31 cellular contexts compared by ENCODE assay signal in genomic region chr9:127682351-127683136, GRCh38. TPM values are rescaled to one million over a fixed set of nuclear protein-coding genes. Genes with fewer than 3 reads are reported as not detected.
DNase-seq lines count a peak whose midpoint lies in the region; ATAC-seq and TF ChIP-seq lines count a peak whose summit lies in the region.
"Had no signal": no experiment of that assay in that cellular context is flagged by ENCODE, and none has a peak within 500 bp of the region (broad histone marks: within the 10 kb centered on the region; RNA-seq: fewer than 3 reads in every experiment).

No MANE protein-coding gene starts in this region.

- H4K8ac ChIP-seq in IMR-90 (ENCODE audit: low read depth in 2 of 2, low read length in 2 of 2): no peak overlapping the region

- H2AK9ac ChIP-seq in IMR-90 (replicated peaks; ENCODE audit: low read depth, low read length, poor library complexity): no peak overlapping the region

- no peak overlapping the region for H3K4me2 ChIP-seq in IMR-90 (ENCODE audit: low read depth, low read length)
- H3K4me2 ChIP-seq: BLaER1 treated with 17β-estradiol and CSF1 and Interleukin-3, amounts not matched to agents 10 nM and 100 nM; neural progenitor cell; PC-9 had no signal

- peaks cover 59% of the 10 kb centered on the region for H3K36me3 ChIP-seq in IMR-90 (ENCODE audit: control insufficient read depth, insufficient read depth, low read length)
- peaks cover 0 to 14% of the 10 kb centered on the region in 2 donors for H3K36me3 ChIP-seq in gastrocnemius medialis
- H3K36me3 ChIP-seq: neural progenitor cell had no signal

- dilution Hi-C loops in IMR-90 (cut with HindIII; ENCODE audit: low sequenced_read_pairs, unreplicated experiment): no loop called here

- CTCF ChIA-PET in IMR-90 (lab: Yijun Ruan, JAX) (interaction anchor here (1.1 kb wide), 1 partner anchor 52 kb away, joined by 3 read pairs; the partner anchor contains the start of gene TOR2A), RWPE1 (lab: Yijun Ruan, JAX) (interaction anchor here (0.6 to 1.1 kb wide), 2 partner anchors 9 to 85 kb away, joined by 3 to 4 read pairs; no protein-coding TSS in a partner anchor)

- intact Hi-C loops in IMR-90 (cut with micrococcal nuclease): no loop called here
- intact Hi-C loops in gastrocnemius medialis (cut with DNase I; ENCODE audit: low total_unique reads): loop anchor here (2.0 to 5.0 kb wide), 2 partner anchors 32 to 70 kb away; partner anchors contain the start of genes PTRH1 and STXBP1
- intact Hi-C loops in activated T-helper 2 cell treated with anti-CD3 and anti-CD28 coated beads, Interferon-gamma antibody, Interleukin-2, Interleukin-4, amounts not matched to agents 10 μg/mL and 5 μg/mL and 100 μg/mL, durations not matched to agents 14 hours and 24 hours and 36 hours (cut with micrococcal nuclease): no loop called here

- no peak overlapping the region for H3K14ac ChIP-seq in IMR-90 (replicated peaks; ENCODE audit: low read depth, low read length)

- H2AK5ac ChIP-seq in IMR-90 (ENCODE audit: low read depth, low read length): no peak overlapping the region

- no peaks in the 10 kb centered on the region for H3K79me1 ChIP-seq in IMR-90 (ENCODE audit: low read depth in 1 of 2, low read length in 2 of 2)

- H3K27ac ChIP-seq in IMR-90 (ENCODE audit: insufficient read depth, low read length) (no peak overlapping the region), RWPE1 (peak overlapping the region; percentile 15), gastrocnemius medialis (peak overlapping the region; percentile 80 to 90 (median 84))
- H3K27ac ChIP-seq: BLaER1 treated with 17β-estradiol and CSF1 and Interleukin-3, amounts not matched to agents 10 nM and 100 nM; left ventricle myocardium inferior; neural progenitor cell; PC-9; upper lobe of left lung had no signal

- no peaks in the 10 kb centered on the region for H3K27me3 Mint-ChIP-seq in activated T-helper 2 cell treated with anti-CD3 and anti-CD28 coated beads, Interferon-gamma antibody, Interleukin-2, Interleukin-4, amounts not matched to agents 10 μg/mL and 5 μg/mL and 100 μg/mL, durations not matched to agents 14 hours and 24 hours and 36 hours (ENCODE audit: low read depth)
- H3K27me3 Mint-ChIP-seq: activated CD4-positive, alpha-beta memory T cell treated with anti-CD3 and anti-CD28 coated beads for 36 hours had no signal

- no peak overlapping the region for H2BK15ac ChIP-seq in IMR-90 (ENCODE audit: low read depth, low read length)

- peaks cover 11% of the 10 kb centered on the region for H3K4me1 ChIP-seq in IMR-90 (ENCODE audit: control insufficient read depth, insufficient read depth, low read length)
- H3K4me1 ChIP-seq in gastrocnemius medialis: peaks cover 18 to 26% of the 10 kb centered on the region in 2 donors
- H3K4me1 ChIP-seq: left ventricle myocardium inferior, neural progenitor cell, upper lobe of left lung had no signal

- TF ChIP-seq CTCF in IMR-90 (conservative IDR thresholded peaks at IDR 0.05; ENCODE audit: low read depth, low read length): no peak
- no peak for TF ChIP-seq CTCF in RWPE1 (conservative IDR thresholded peaks at IDR 0.05; ENCODE audit: low read depth)
- no peak for TF ChIP-seq CTCF in gastrocnemius medialis (IDR thresholded peaks at IDR 0.05 in 4 of 5, conservative IDR thresholded peaks at IDR 0.05 in 1 of 5)

- no peak overlapping the region for H3K4ac ChIP-seq in IMR-90 (ENCODE audit: low read depth, low read length)

- no peaks in the 10 kb centered on the region for H3K27me3 ChIP-seq in IMR-90 (ENCODE audit: control insufficient read depth, insufficient read depth, low read length)
- no peaks in the 10 kb centered on the region for H3K27me3 ChIP-seq in gastrocnemius medialis
- H3K27me3 ChIP-seq: BLaER1 treated with 17β-estradiol and CSF1 and Interleukin-3, amounts not matched to agents 10 nM and 100 nM; neural progenitor cell; upper lobe of left lung had no signal

- WGBS in IMR-90 (ENCODE audit: extremely low coverage in 2 of 2, insufficient read length in 1 of 2), 2 experiments: 91% methylated on average over 9 of the region's 23 CpGs; no CpG with 5 or more reads in 1 of the 2 experiments

- H3K9me3 ChIP-seq in IMR-90 (ENCODE audit: control insufficient read depth, insufficient read depth, low read length) (no peaks in the 10 kb centered on the region), gastrocnemius medialis (no peaks in the 10 kb centered on the region)
- H3K9me3 ChIP-seq: BLaER1 treated with 17β-estradiol and CSF1 and Interleukin-3, amounts not matched to agents 10 nM and 100 nM; left ventricle myocardium inferior; upper lobe of left lung had no signal

- POLR2A ChIA-PET in IMR-90 (lab: Charles Lee; ENCODE audit: unreplicated experiment): no interaction called here
- POLR2A ChIA-PET in RWPE1 (lab: Yijun Ruan, JAX; ENCODE audit: low non-redundant PET): no interaction called here

- no peak overlapping the region for H3K27ac Mint-ChIP-seq in activated T-helper 2 cell treated with anti-CD3 and anti-CD28 coated beads, Interferon-gamma antibody, Interleukin-2, Interleukin-4, amounts not matched to agents 10 μg/mL and 5 μg/mL and 100 μg/mL, durations not matched to agents 14 hours and 24 hours and 36 hours
- H3K27ac Mint-ChIP-seq: activated CD4-positive, alpha-beta memory T cell treated with anti-CD3 and anti-CD28 coated beads for 36 hours; activated T-helper 1 cell treated with anti-CD3 and anti-CD28 coated beads, Interleukin-12 subunit alpha, Interleukin-12 subunit beta, Interleukin-2, Interleukin-4 antibody, amounts not matched to agents 30 ng/mL and 10 ng/mL and 1 ng/mL, durations not matched to agents 14 hours and 24 hours and 36 hours; neural progenitor cell; stimulated activated naive B cell treated with anti-CD40 and anti-IgM and Interleukin-4, amounts not matched to agents 10 μg/mL and 1 μg/mL and 100 μg/mL, for 72 hours had no signal

- H3K9ac ChIP-seq in IMR-90 (ENCODE audit: low read depth, low read length): no peak overlapping the region
- H3K9ac ChIP-seq: BLaER1 treated with 17β-estradiol and CSF1 and Interleukin-3, amounts not matched to agents 10 nM and 100 nM; neural progenitor cell had no signal

- TF ChIP-seq POLR2A in IMR-90 (IDR thresholded peaks at IDR 0.05; ENCODE audit: low read depth, low read length) (no peak), gastrocnemius medialis (IDR thresholded peaks at IDR 0.05) (no peak)

- no peak overlapping the region for H2BK120ac ChIP-seq in IMR-90 (ENCODE audit: low read depth, low read length)

- H2BK20ac ChIP-seq in IMR-90 (ENCODE audit: low read depth, low read length): no peak overlapping the region

- no peak overlapping the region for H2AFZ ChIP-seq in IMR-90 (replicated peaks; ENCODE audit: low read length, poor library complexity)
- H2AFZ ChIP-seq: neural progenitor cell, PC-9 had no signal

- DNase-seq in IMR-90: no peak
- DNase-seq in RWPE1 (ENCODE audit: low spot score): no peak
- peak; percentile 33 for DNase-seq in kidney tubule cell (ENCODE audit: low spot score)
- DNase-seq in gastrocnemius medialis: peak; percentile 90 to 95
- DNase-seq in kidney glomerular epithelial cell (lab: John Stamatoyannopoulos, UW): no peak
- no peak for DNase-seq in activated T-helper 2 cell treated with anti-CD3 and anti-CD28 coated beads, Interferon-gamma antibody, Interleukin-2, Interleukin-4, amounts not matched to agents 10 μg/mL and 5 μg/mL and 100 μg/mL, durations not matched to agents 14 hours and 24 hours and 36 hours (ENCODE audit: low spot score)
- DNase-seq: activated CD4-positive, alpha-beta memory T cell treated with anti-CD3 and anti-CD28 coated beads for 36 hours; activated CD4-positive, alpha-beta T cell treated with anti-CD3 and anti-CD28 coated beads for 1 hour; activated CD8-positive, alpha-beta memory T cell treated with anti-CD3 and anti-CD28 coated beads, Interleukin-2, amount 50 U/mL, for 4 hours; activated naive CD4-positive, alpha-beta T cell treated with anti-CD3 and anti-CD28 coated beads, Interleukin-2, amount 50 U/mL, for 16 hours; anterior cingulate cortex; cortex of kidney; erythroblast; glutamatergic neuron; HCEC 1CT; left ventricle myocardium inferior; mesendoderm; NCI-H1092 treated with DMSO at 0.1 percent for 48 hours; NCI-H187 treated with DMSO at 0.1 percent for 48 hours; NCI-H2171; NCI-H510A treated with DMSO at 0.1 percent for 48 hours; PC-9; stimulated activated naive B cell treated with anti-CD40 and anti-IgM and Interleukin-4, amounts not matched to agents 10 μg/mL and 1 μg/mL and 100 μg/mL, for 72 hours; T-helper 2 cell; upper lobe of left lung had no signal

- no TSS peak for BruUV-seq in IMR-90 (replicated peaks; lab: Mats Ljungman, UMichigan)

- H2BK5ac ChIP-seq in IMR-90 (ENCODE audit: low read depth, low read length, poor library complexity, severe bottlenecking): no peak overlapping the region

- H4K91ac ChIP-seq in IMR-90 (ENCODE audit: insufficient read depth, low read depth, low read length): no peak overlapping the region

- H4K5ac ChIP-seq in IMR-90 (ENCODE audit: low read depth, low read length): no peak overlapping the region

- ATAC-seq in IMR-90 (ENCODE audit: low read depth) (no peak), gastrocnemius medialis (peak; percentile 98), HG03439 (IDR thresholded peaks at IDR 0.05; ENCODE audit: unreplicated experiment) (no peak)
- ATAC-seq: Right ventricle myocardium inferior; stimulated activated naive B cell treated with anti-CD40 and anti-IgM and Interleukin-4, amounts not matched to agents 10 μg/mL and 1 μg/mL and 100 μg/mL, for 72 hours had no signal

- no peak overlapping the region for H3K23ac ChIP-seq in IMR-90 (ENCODE audit: low read depth, low read length)

- no peak for TF ChIP-seq RAD21 in IMR-90 (IDR thresholded peaks at IDR 0.05; ENCODE audit: low read length)

- no peak overlapping the region for H3K18ac ChIP-seq in IMR-90 (ENCODE audit: low read depth, low read length)

- H3K4me1 Mint-ChIP-seq in activated T-helper 2 cell treated with anti-CD3 and anti-CD28 coated beads, Interferon-gamma antibody, Interleukin-2, Interleukin-4, amounts not matched to agents 10 μg/mL and 5 μg/mL and 100 μg/mL, durations not matched to agents 14 hours and 24 hours and 36 hours (ENCODE audit: low read depth): no peaks in the 10 kb centered on the region
- H3K4me1 Mint-ChIP-seq: neural progenitor cell had no signal

- H3K9me3 Mint-ChIP-seq in activated T-helper 2 cell treated with anti-CD3 and anti-CD28 coated beads, Interferon-gamma antibody, Interleukin-2, Interleukin-4, amounts not matched to agents 10 μg/mL and 5 μg/mL and 100 μg/mL, durations not matched to agents 14 hours and 24 hours and 36 hours: no peaks in the 10 kb centered on the region
- H3K9me3 Mint-ChIP-seq: activated CD4-positive, alpha-beta memory T cell treated with anti-CD3 and anti-CD28 coated beads for 36 hours; activated T-helper 1 cell treated with anti-CD3 and anti-CD28 coated beads, Interleukin-12 subunit alpha, Interleukin-12 subunit beta, Interleukin-2, Interleukin-4 antibody, amounts not matched to agents 30 ng/mL and 10 ng/mL and 1 ng/mL, durations not matched to agents 14 hours and 24 hours and 36 hours; neural progenitor cell; stimulated activated naive B cell treated with anti-CD40 and anti-IgM and Interleukin-4, amounts not matched to agents 10 μg/mL and 1 μg/mL and 100 μg/mL, for 72 hours had no signal

- H3K36me3 Mint-ChIP-seq in activated T-helper 2 cell treated with anti-CD3 and anti-CD28 coated beads, Interferon-gamma antibody, Interleukin-2, Interleukin-4, amounts not matched to agents 10 μg/mL and 5 μg/mL and 100 μg/mL, durations not matched to agents 14 hours and 24 hours and 36 hours (ENCODE audit: low read depth): peaks cover 6% of the 10 kb centered on the region
- H3K36me3 Mint-ChIP-seq: stimulated activated naive B cell treated with anti-CD40 and anti-IgM and Interleukin-4, amounts not matched to agents 10 μg/mL and 1 μg/mL and 100 μg/mL, for 72 hours had no signal

- in situ Hi-C loops in IMR-90 (cut with MboI; ENCODE audit: low sequenced_read_pairs): no loop called here
- in situ Hi-C loops in gastrocnemius medialis (cut with MboI; ENCODE audit: low sequenced_read_pairs in 4 of 4): no loop called here

- H3K56ac ChIP-seq in IMR-90 (ENCODE audit: extremely low read depth, insufficient read depth, low read length): no peak overlapping the region

- no peak overlapping the region for H3K4me3 ChIP-seq in IMR-90 (ENCODE audit: insufficient read depth, low read depth, low read length)
- no peak overlapping the region for H3K4me3 ChIP-seq in gastrocnemius medialis
- H3K4me3 ChIP-seq: BLaER1 treated with 17β-estradiol and CSF1 and Interleukin-3, amounts not matched to agents 10 nM and 100 nM; left ventricle myocardium inferior; neural progenitor cell; PC-9; upper lobe of left lung had no signal

- H3K4me3 Mint-ChIP-seq in activated T-helper 2 cell treated with anti-CD3 and anti-CD28 coated beads, Interferon-gamma antibody, Interleukin-2, Interleukin-4, amounts not matched to agents 10 μg/mL and 5 μg/mL and 100 μg/mL, durations not matched to agents 14 hours and 24 hours and 36 hours (ENCODE audit: low read depth): no peak overlapping the region
- H3K4me3 Mint-ChIP-seq: activated CD4-positive, alpha-beta memory T cell treated with anti-CD3 and anti-CD28 coated beads for 36 hours; activated T-helper 1 cell treated with anti-CD3 and anti-CD28 coated beads, Interleukin-12 subunit alpha, Interleukin-12 subunit beta, Interleukin-2, Interleukin-4 antibody, amounts not matched to agents 30 ng/mL and 10 ng/mL and 1 ng/mL, durations not matched to agents 14 hours and 24 hours and 36 hours; neural progenitor cell; stimulated activated naive B cell treated with anti-CD40 and anti-IgM and Interleukin-4, amounts not matched to agents 10 μg/mL and 1 μg/mL and 100 μg/mL, for 72 hours had no signal

- no peaks in the 10 kb centered on the region for H4K20me1 ChIP-seq in IMR-90 (ENCODE audit: insufficient read depth, low read length)
- H4K20me1 ChIP-seq: BLaER1 treated with 17β-estradiol and CSF1 and Interleukin-3, amounts not matched to agents 10 nM and 100 nM had no signal

- H3K9me1 ChIP-seq in IMR-90 (ENCODE audit: insufficient read depth, low read length): peaks cover 17% of the 10 kb centered on the region

RNA-seq across cellular contexts. Expression of gene CFAP157, which starts 24.2 kb away (rescaled TPM):
- total RNA-seq in IMR-90 (2012; rRNA removed) (not detected in 2 replicates), gastrocnemius medialis (not detected)
- 0.04 TPM in 1 of 2 replicates, not detected in the other for polyA plus RNA-seq in IMR-90 (2012; rRNA removed)
- not detected in 2 replicates for polyA plus RNA-seq in IMR-90 (2012; cell fraction: cytosol; rRNA removed)
- 0.34 and 0.41 TPM in 2 replicates for polyA plus RNA-seq in IMR-90 (2012; cell fraction: nucleus; rRNA removed; ENCODE audit: low replicate concordance)
- total RNA-seq in activated T-helper 2 cell treated with anti-CD3 and anti-CD28 coated beads, Interferon-gamma antibody, Interleukin-2, Interleukin-4, amounts not matched to agents 10 μg/mL and 5 μg/mL and 100 μg/mL, durations not matched to agents 14 hours and 24 hours and 36 hours: 0.18 TPM in 1 of 2 replicates, not detected in the other
- total RNA-seq: cardiac septum, left ventricle myocardium inferior, Right ventricle myocardium inferior had no signal

RNA-seq across cellular contexts. Expression of gene PTRH1, which starts 32.9 kb away (rescaled TPM):
- 5.4 and 8.3 TPM in 2 replicates for total RNA-seq in IMR-90 (2012; rRNA removed)
- 14.8 and 16.3 TPM in 2 replicates for polyA plus RNA-seq in IMR-90 (2012; rRNA removed)
- polyA plus RNA-seq in IMR-90 (2012; cell fraction: cytosol; rRNA removed): 34.6 and 35.1 TPM in 2 replicates
- 8.9 and 24.0 TPM in 2 replicates for polyA plus RNA-seq in IMR-90 (2012; cell fraction: nucleus; rRNA removed; ENCODE audit: low replicate concordance)
- total RNA-seq in gastrocnemius medialis: 10 to 100 TPM; 16.9 to 38.6 (median 26.3) TPM
- total RNA-seq in activated T-helper 2 cell treated with anti-CD3 and anti-CD28 coated beads, Interferon-gamma antibody, Interleukin-2, Interleukin-4, amounts not matched to agents 10 μg/mL and 5 μg/mL and 100 μg/mL, durations not matched to agents 14 hours and 24 hours and 36 hours: 20.1 and 21.5 TPM in 2 replicates

RNA-seq across cellular contexts. Expression of gene TTC16, which starts 33.3 kb away (rescaled TPM):
- not detected in 2 replicates for total RNA-seq in IMR-90 (2012; rRNA removed)
- polyA plus RNA-seq in IMR-90 (2012; rRNA removed): 0.02 and 0.03 TPM in 2 replicates
- 0.03 TPM in 1 of 2 replicates, not detected in the other for polyA plus RNA-seq in IMR-90 (2012; cell fraction: cytosol; rRNA removed)
- polyA plus RNA-seq in IMR-90 (2012; cell fraction: nucleus; rRNA removed; ENCODE audit: low replicate concordance): 0.08 and 0.11 TPM in 2 replicates
- not detected for total RNA-seq in gastrocnemius medialis
- total RNA-seq in activated T-helper 2 cell treated with anti-CD3 and anti-CD28 coated beads, Interferon-gamma antibody, Interleukin-2, Interleukin-4, amounts not matched to agents 10 μg/mL and 5 μg/mL and 100 μg/mL, durations not matched to agents 14 hours and 24 hours and 36 hours: 0.18 TPM in 1 of 2 replicates, not detected in the other
- total RNA-seq: activated T-helper 1 cell treated with anti-CD3 and anti-CD28 coated beads, Interleukin-12 subunit alpha, Interleukin-12 subunit beta, Interleukin-2, Interleukin-4 antibody, amounts not matched to agents 30 ng/mL and 10 ng/mL and 1 ng/mL, durations not matched to agents 14 hours and 24 hours and 36 hours had no signal

RNA-seq across cellular contexts. Expression of gene TOR2A, which starts 52.5 kb away (rescaled TPM):
- total RNA-seq in IMR-90 (2012; rRNA removed): 0.90 and 1.1 TPM in 2 replicates
- 12.5 and 12.9 TPM in 2 replicates for polyA plus RNA-seq in IMR-90 (2012; rRNA removed)
- 10.1 and 16.2 TPM in 2 replicates for polyA plus RNA-seq in IMR-90 (2012; cell fraction: cytosol; rRNA removed)
- 10.8 and 25.9 TPM in 2 replicates for polyA plus RNA-seq in IMR-90 (2012; cell fraction: nucleus; rRNA removed; ENCODE audit: low replicate concordance)
- 10 to 100 TPM in 2 of 4 donors, 1 to 10 TPM in 2; 3.2 to 10.6 (median 9.6) TPM for total RNA-seq in gastrocnemius medialis
- 20.2 and 20.6 TPM in 2 replicates for total RNA-seq in activated T-helper 2 cell treated with anti-CD3 and anti-CD28 coated beads, Interferon-gamma antibody, Interleukin-2, Interleukin-4, amounts not matched to agents 10 μg/mL and 5 μg/mL and 100 μg/mL, durations not matched to agents 14 hours and 24 hours and 36 hours

Comparison
In these comparisons a context has a peak if more than half of its experiments do, and no peak if none do; other contexts are left out.
1. ATAC-seq: peak in gastrocnemius medialis (2 of 2); none in IMR-90 (single experiment) and HG03439 (single experiment).
2. DNase-seq: peak in kidney tubule cell (single experiment) and gastrocnemius medialis (2 of 2); none in IMR-90 (single experiment), RWPE1 (single experiment), kidney glomerular epithelial cell (single experiment) and activated T-helper 2 cell treated with anti-CD3 and anti-CD28 coated beads, Interferon-gamma antibody, Interleukin-2, Interleukin-4, amounts not matched to agents 10 μg/mL and 5 μg/mL and 100 μg/mL, durations not matched to agents 14 hours and 24 hours and 36 hours (single experiment).